21 cellular contexts compared by ENCODE assay signal in genomic region chr21:44253832-44254700, GRCh38. TPM values are rescaled to one million over a fixed set of nuclear protein-coding genes. Genes with fewer than 3 reads are reported as not detected.
DNase-seq lines count a peak whose midpoint lies in the region; ATAC-seq and TF ChIP-seq lines count a peak whose summit lies in the region.
"Had no signal": no experiment of that assay in that cellular context is flagged by ENCODE, and none has a peak within 500 bp of the region (broad histone marks: within the 10 kb centered on the region; RNA-seq: fewer than 3 reads in every experiment).

No MANE protein-coding gene starts in this region.

- H3K4me1 ChIP-seq in HEK293 (ENCODE audit: control insufficient read depth, insufficient read depth, low read length), result no peaks in the 10 kb centered on the region
- H3K4me1 ChIP-seq: prostate gland, vagina had no signal

- ATAC-seq in esophagus mucosa (peak; percentile 8), HG02623 (IDR thresholded peaks at IDR 0.05; ENCODE audit: unreplicated experiment) (no peak)
- ATAC-seq: WTC11 had no signal

- H3K9me3 ChIP-seq in HEK293 (ENCODE audit: control insufficient read depth, insufficient read depth, low read depth, low read length), result no peaks in the 10 kb centered on the region
- H3K9me3 ChIP-seq: prostate gland, vagina had no signal

- intact Hi-C loops in posterior vena cava (cut with DNase I), result no loop called here

- CTCF ChIA-PET in HEK293 (lab: Yijun Ruan, JAX), result interaction anchor here (0.6 to 1.0 kb wide), 3 partner anchors 40 to 44 kb away, joined by 3 to 6 read pairs (median 3); no protein-coding TSS in a partner anchor

- DNase-seq in activated CD8-positive, alpha-beta memory T cell treated with anti-CD3 and anti-CD28 coated beads, Interleukin-2, amount 50 U/mL, for 48 hours, result peak; percentile 41
- DNase-seq in activated CD8-positive, alpha-beta memory T cell treated with anti-CD3 and anti-CD28 coated beads for 24 hours, result no peak
- DNase-seq in posterior vena cava (ENCODE audit: low spot score) (peak; percentile 78), SKM-1 (lab: John Stamatoyannopoulos, UW; ENCODE audit: unreplicated experiment) (no peak), NAMALWA (ENCODE audit: low spot score) (no peak)
- DNase-seq: activated gamma-delta T cell; CD8-positive, alpha-beta memory T cell; NCI-H146; NCI-H2227 treated with DMSO at 0.1 percent for 48 hours; stimulated activated naive CD4-positive, alpha-beta T cell treated with Interleukin-2 at 50 U/mL for 16 hours had no signal

- POLR2A ChIA-PET in HEK293 (lab: Yijun Ruan, JAX), result no interaction called here

- TF ChIP-seq CTCF in HEK293 (tag by site-specific recombination; IDR thresholded peaks at IDR 0.05), result no peak

- H3K36me3 ChIP-seq in HEK293 (ENCODE audit: control insufficient read depth in 2 of 2, insufficient read depth in 1 of 2, low read length in 2 of 2), result no peaks in the 10 kb centered on the region
- H3K36me3 ChIP-seq: prostate gland, vagina had no signal

- H3K27ac ChIP-seq in HEK293 (ENCODE audit: extremely low read depth, low read depth, low read length), result no peak overlapping the region
- H3K27ac ChIP-seq: prostate gland, RWPE1, vagina had no signal

- H3K4me3 ChIP-seq in HEK293 (ENCODE audit: low read depth, low read length), result no peak overlapping the region
- H3K4me3 ChIP-seq: prostate gland, vagina had no signal

TF ChIP-seq in HEK293, 187 proteins besides CTCF, POLR2A, EP300 and RAD21:
- TF ChIP-seq REST (tag by site-specific recombination; IDR thresholded peaks at IDR 0.05) (peak; percentile 65; the same call in 1 of the 2 replicates), ZBTB26 (tag by site-specific recombination; optimal IDR thresholded peaks at IDR 0.05) (no peak)

RNA-seq across cellular contexts. Expression of gene DNMT3L, which starts 7.6 kb away (rescaled TPM):
- not detected for total RNA-seq in esophagus mucosa
- total RNA-seq in posterior vena cava, result not detected
- total RNA-seq: astrocyte; CD8-positive, alpha-beta memory T cell; Daoy; frontal cortex; lower leg skin; prostate gland; vagina; WTC11 had no signal

RNA-seq across cellular contexts. Expression of gene ICOSLG, which starts 13.3 kb away (rescaled TPM):
- total RNA-seq in esophagus mucosa, result 2.6 TPM
- total RNA-seq in posterior vena cava, result 1 to 10 TPM; 1.5 to 2.8 TPM

RNA-seq across cellular contexts. Expression of gene AIRE, which starts 31.6 kb away (rescaled TPM):
- not detected for total RNA-seq in esophagus mucosa
- total RNA-seq in posterior vena cava, result not detected
- total RNA-seq: CD8-positive, alpha-beta memory T cell; Daoy; prostate gland had no signal

RNA-seq across cellular contexts. Expression of gene PFKL, which starts 45.8 kb away (rescaled TPM):
- total RNA-seq in esophagus mucosa (104 TPM), posterior vena cava (10 to 100 TPM; 74.1 to 91.3 TPM)

Comparison
In these comparisons a context has a peak if more than half of its experiments do, and no peak if none do; other contexts are left out.
1. DNase-seq: peak in activated CD8-positive, alpha-beta memory T cell treated with anti-CD3 and anti-CD28 coated beads, Interleukin-2, amount 50 U/mL, for 48 hours (single experiment) and posterior vena cava (single experiment); none in activated CD8-positive, alpha-beta memory T cell treated with anti-CD3 and anti-CD28 coated beads for 24 hours (single experiment), SKM-1 (single experiment) and NAMALWA (single experiment).